ENCODE assay signal across 10 cellular contexts in genomic region chr20:39019805-39020325, GRCh38. TPM values are rescaled to one million over a fixed set of nuclear protein-coding genes. Genes with fewer than 3 reads are reported as not detected.
DNase-seq lines count a peak whose midpoint lies in the region; ATAC-seq and TF ChIP-seq lines count a peak whose summit lies in the region.
"Had no signal": no experiment of that assay in that cellular context is flagged by ENCODE, and none has a peak within 500 bp of the region (broad histone marks: within the 10 kb centered on the region; RNA-seq: fewer than 3 reads in every experiment).

No MANE protein-coding gene starts in this region.

- no peaks in the 10 kb centered on the region for H3K9me3 ChIP-seq in stomach

- H3K4me1 ChIP-seq in stomach = no peaks in the 10 kb centered on the region

- peak; percentile 68 for DNase-seq in activated CD4-positive, alpha-beta T cell treated with anti-CD3 and anti-CD28 coated beads, Interleukin-2, amount 10 ng/mL, durations not matched to agents 24 days and 14 days
- no peak for DNase-seq in activated CD4-positive, alpha-beta T cell treated with anti-CD3 and anti-CD28 coated beads for 1 hour
- DNase-seq in stimulated activated CD4-positive, alpha-beta T cell treated with anti-CD3 and anti-CD28 coated beads, Interleukin-2, amount 100 ng/mL, for 48 hours = peak; percentile 20 to 24
- no peak for DNase-seq in Ammon's horn (ENCODE audit: low spot score)
- DNase-seq in stomach = no peak
- DNase-seq in NCI-H226 = no peak
- DNase-seq: activated B cell treated with CpG ODN at 0.5 μM for 24 hours, NCI-H2171 had no signal

- H3K27ac Mint-ChIP-seq in activated CD4-positive, alpha-beta T cell treated with anti-CD3 and anti-CD28 coated beads, Interleukin-2, amount 10 ng/mL, durations not matched to agents 24 days and 14 days = peak overlapping the region; percentile 38
- H3K27ac Mint-ChIP-seq: activated B cell treated with CpG ODN at 0.5 μM for 24 hours had no signal

- H3K4me3 ChIP-seq in stomach = no peak overlapping the region

- no peak for TF ChIP-seq EP300 in stomach (IDR thresholded peaks at IDR 0.05)

- H3K27ac ChIP-seq in stomach = no peak overlapping the region

- H3K27me3 ChIP-seq in stomach = no peaks in the 10 kb centered on the region

- peaks cover 8% of the 10 kb centered on the region for H3K9me3 Mint-ChIP-seq in activated CD4-positive, alpha-beta T cell treated with anti-CD3 and anti-CD28 coated beads, Interleukin-2, amount 10 ng/mL, durations not matched to agents 24 days and 14 days
- H3K9me3 Mint-ChIP-seq: activated B cell treated with CpG ODN at 0.5 μM for 24 hours had no signal

- TF ChIP-seq POLR2A in stomach (IDR thresholded peaks at IDR 0.05) = no peak

- no peak for TF ChIP-seq CTCF in stomach (IDR thresholded peaks at IDR 0.05)

- ATAC-seq in GM21737 (IDR thresholded peaks at IDR 0.05; ENCODE audit: unreplicated experiment) = peak; percentile 61
- ATAC-seq in HG03558 (IDR thresholded peaks at IDR 0.05; ENCODE audit: extremely low read depth, unreplicated experiment) = peak; percentile 80

- peaks cover 42 to 100% (median 89%) of the 10 kb centered on the region in 4 donors for H3K36me3 ChIP-seq in stomach

- H3K36me3 Mint-ChIP-seq in activated CD4-positive, alpha-beta T cell treated with anti-CD3 and anti-CD28 coated beads, Interleukin-2, amount 10 ng/mL, durations not matched to agents 24 days and 14 days (ENCODE audit: low read depth) = peaks cover 72% of the 10 kb centered on the region

- H3K27me3 Mint-ChIP-seq in activated CD4-positive, alpha-beta T cell treated with anti-CD3 and anti-CD28 coated beads, Interleukin-2, amount 10 ng/mL, durations not matched to agents 24 days and 14 days = no peaks in the 10 kb centered on the region
- H3K27me3 Mint-ChIP-seq: activated B cell treated with CpG ODN at 0.5 μM for 24 hours had no signal

- intact Hi-C loops in activated CD4-positive, alpha-beta T cell treated with anti-CD3 and anti-CD28 coated beads, Interleukin-2, amount 10 ng/mL, durations not matched to agents 24 days and 14 days (cut with micrococcal nuclease) = loop anchor here (1.0 to 5.0 kb wide), 4 partner anchors 23 to 147 kb away; partner anchors contain the start of gene DHX35
- intact Hi-C loops in stomach (cut with DNase I; ENCODE audit: low total_unique reads) = no loop called here

- H3K4me3 Mint-ChIP-seq in activated CD4-positive, alpha-beta T cell treated with anti-CD3 and anti-CD28 coated beads, Interleukin-2, amount 10 ng/mL, durations not matched to agents 24 days and 14 days = peak overlapping the region; percentile 1
- H3K4me3 Mint-ChIP-seq: activated B cell treated with CpG ODN at 0.5 μM for 24 hours had no signal

- H3K4me1 Mint-ChIP-seq in activated CD4-positive, alpha-beta T cell treated with anti-CD3 and anti-CD28 coated beads, Interleukin-2, amount 10 ng/mL, durations not matched to agents 24 days and 14 days = peaks cover 43% of the 10 kb centered on the region
- H3K4me1 Mint-ChIP-seq: activated B cell treated with CpG ODN at 0.5 μM for 24 hours had no signal

RNA-seq across cellular contexts. Expression of gene DHX35, which starts 57.7 kb away (rescaled TPM):
- total RNA-seq in activated CD4-positive, alpha-beta T cell treated with anti-CD3 and anti-CD28 coated beads, Interleukin-2, amount 10 ng/mL, durations not matched to agents 24 days and 14 days = 15.9 and 18.3 TPM in 2 replicates
- total RNA-seq in stomach = 10 to 100 TPM in 4 of 5 donors, 1 to 10 TPM in 1; 5.8 to 33.8 (median 19.1) TPM
- 1 to 10 TPM; 4.7 to 6.5 (median 6.0) TPM for polyA plus RNA-seq in stomach

Comparison
In these comparisons a context has a peak if more than half of its experiments do, and no peak if none do; other contexts are left out.
1. DNase-seq: peak in activated CD4-positive, alpha-beta T cell treated with anti-CD3 and anti-CD28 coated beads, Interleukin-2, amount 10 ng/mL, durations not matched to agents 24 days and 14 days (single experiment) and stimulated activated CD4-positive, alpha-beta T cell treated with anti-CD3 and anti-CD28 coated beads, Interleukin-2, amount 100 ng/mL, for 48 hours (2 of 2); none in activated CD4-positive, alpha-beta T cell treated with anti-CD3 and anti-CD28 coated beads for 1 hour (single experiment), Ammon's horn (single experiment), stomach (single experiment) and NCI-H226 (single experiment).